8 cellular contexts compared by ENCODE assay signal in genomic region chr15:63372018-63372705, GRCh38. TPM values are rescaled to one million over a fixed set of nuclear protein-coding genes. Genes with fewer than 3 reads are reported as not detected.
DNase-seq lines count a peak whose midpoint lies in the region; ATAC-seq, FAIRE-seq and TF ChIP-seq lines count a peak whose summit lies in the region.

No MANE protein-coding gene starts in this region.

- H3K27ac Mint-ChIP-seq in activated T-cell treated with anti-CD3 and anti-CD28 coated beads, Interleukin-2, amount 50 U/mL, for 72 hours = peak overlapping the region; percentile 77

- DNase-seq in activated naive CD4-positive, alpha-beta T cell treated with Interleukin-2 at 50 U/mL for 16 hours = peak; percentile 9
- DNase-seq in activated naive CD4-positive, alpha-beta T cell treated with anti-CD3 and anti-CD28 coated beads, Interleukin-2, amount 50 U/mL, for 16 hours = no peak
- DNase-seq in activated T-cell treated with anti-CD3 and anti-CD28 coated beads, Interleukin-2, amount 50 U/mL, for 72 hours = peak; percentile 48 to 56
- peak; percentile 91 for DNase-seq in keratinocyte (ENCODE audit: low read depth, low spot score)

- peak overlapping the region; percentile 96 for H3K27ac ChIP-seq in keratinocyte (ENCODE audit: control insufficient read depth, insufficient read depth, low read length)
- peak overlapping the region; percentile 57 for H3K27ac ChIP-seq in temporal lobe (ENCODE audit: low read depth, low read length)

- H3K4me2 ChIP-seq in keratinocyte (ENCODE audit: control insufficient read depth, extremely low read depth, insufficient read depth, low read depth, low read length) = peak overlapping the region; percentile 80

- H3K4me3 Mint-ChIP-seq in activated T-cell treated with anti-CD3 and anti-CD28 coated beads, Interleukin-2, amount 50 U/mL, for 72 hours = peak overlapping the region; percentile 43 to 67

- H3K9me3 ChIP-seq in keratinocyte (ENCODE audit: control insufficient read depth, low read depth, low read length) = no peaks in the 10 kb centered on the region

- H3K4me1 Mint-ChIP-seq in activated T-cell treated with anti-CD3 and anti-CD28 coated beads, Interleukin-2, amount 50 U/mL, for 72 hours (ENCODE audit: low read depth) = peaks cover 63% of the 10 kb centered on the region

- H3K79me2 ChIP-seq in keratinocyte (ENCODE audit: control insufficient read depth, insufficient read depth, low read length) = peaks cover 15% of the 10 kb centered on the region

- no peaks in the 10 kb centered on the region for H4K20me1 ChIP-seq in keratinocyte (ENCODE audit: control insufficient read depth, extremely low read depth, insufficient read depth, low read length)

- peak overlapping the region; percentile 80 for H3K9ac ChIP-seq in keratinocyte (ENCODE audit: control insufficient read depth, extremely low read depth, insufficient read depth, low read length)

- peaks cover 86% of the 10 kb centered on the region for H3K4me1 ChIP-seq in keratinocyte (ENCODE audit: control insufficient read depth, extremely low read depth, insufficient read depth, low read length)

- no peaks in the 10 kb centered on the region for H3K27me3 ChIP-seq in keratinocyte (ENCODE audit: control insufficient read depth, extremely low read depth, insufficient read depth, low read length)

- no peaks in the 10 kb centered on the region for H3K36me3 Mint-ChIP-seq in activated T-cell treated with anti-CD3 and anti-CD28 coated beads, Interleukin-2, amount 50 U/mL, for 72 hours (ENCODE audit: insufficient read depth in 2 of 2)

- no peaks in the 10 kb centered on the region for H3K9me1 ChIP-seq in keratinocyte (ENCODE audit: control insufficient read depth, extremely low read depth, insufficient read depth, low read length)

- H2AFZ ChIP-seq in keratinocyte (ENCODE audit: control insufficient read depth, low read length) = peak overlapping the region; percentile 73

- peaks cover 13 to 24% of the 10 kb centered on the region in 2 experiments for H3K36me3 ChIP-seq in keratinocyte (ENCODE audit: control insufficient read depth in 2 of 2, extremely low read depth in 1 of 2, insufficient read depth in 2 of 2, low read length in 2 of 2)

- H3K9me3 Mint-ChIP-seq in activated T-cell treated with anti-CD3 and anti-CD28 coated beads, Interleukin-2, amount 50 U/mL, for 72 hours = no peaks in the 10 kb centered on the region

- FAIRE-seq in keratinocyte (lab: Jason Lieb, UNC) = peak; percentile 96

- peaks cover 3% of the 10 kb centered on the region for H3K27me3 Mint-ChIP-seq in activated T-cell treated with anti-CD3 and anti-CD28 coated beads, Interleukin-2, amount 50 U/mL, for 72 hours (ENCODE audit: low read depth)

- peak overlapping the region in 1 of 3 experiments; percentile 36 for H3K4me3 ChIP-seq in keratinocyte (ENCODE audit: control insufficient read depth in 2 of 3, extremely low read depth in 1 of 3, insufficient read depth in 2 of 3, low read depth in 1 of 3, low read length in 3 of 3)

- dilution Hi-C loops in keratinocyte (cut with MboI; ENCODE audit: extremely low pct_ligation_motif_present, low sequenced_read_pairs) = no loop called here

- peak; percentile 64 to 65 for ATAC-seq in activated T-cell treated with anti-CD3 and anti-CD28 coated beads, Interleukin-2, amount 50 U/mL, for 72 hours (replicated peaks in 1 of 2)
- no peak for ATAC-seq in GM18907 (IDR thresholded peaks at IDR 0.05; ENCODE audit: unreplicated experiment)
- no peak for ATAC-seq in GM19023 (IDR thresholded peaks at IDR 0.05; ENCODE audit: unreplicated experiment)
- ATAC-seq in HG02970 (IDR thresholded peaks at IDR 0.05; ENCODE audit: low FRiP score, unreplicated experiment) = no peak

- peak in 1 of 3 experiments; percentile 0 for TF ChIP-seq CTCF in keratinocyte (optimal IDR thresholded peaks at IDR 0.05 in 1 of 3, IDR thresholded peaks at IDR 0.05 in 1 of 3, conservative IDR thresholded peaks at IDR 0.05 in 1 of 3; ENCODE audit: extremely low read depth in 1 of 3, insufficient read depth in 2 of 3, low read length in 3 of 3)

RNA-seq across cellular contexts. Expression of gene CA12, which starts 9.5 kb away (rescaled TPM):
- 1 to 10 TPM in 1 of 2 donors, under 1 TPM in 1; 0.55 to 2.4 TPM for total RNA-seq in activated T-cell treated with anti-CD3 and anti-CD28 coated beads, Interleukin-2, amount 50 U/mL, for 72 hours
- 101 to 220 TPM (median 158 TPM) in 3 replicates for polyA plus RNA-seq in keratinocyte
- 45.2 TPM for polyA plus RNA-seq in keratinocyte (2011; ENCODE audit: low read depth)
- 52.6 and 62.1 TPM in 2 replicates for polyA plus RNA-seq in keratinocyte (2011; cell fraction: cytosol; rRNA removed)
- 202 and 203 TPM in 2 replicates for polyA plus RNA-seq in keratinocyte (2011; cell fraction: nucleus; rRNA removed)
- 78.2 and 80.9 TPM in 2 replicates for polyA plus RNA-seq in keratinocyte (2012; ENCODE audit: low replicate concordance)
- 71.9 to 160 TPM (median 122 TPM) in 3 replicates for polyA minus RNA-seq in keratinocyte
- polyA minus RNA-seq in keratinocyte (2011; cell fraction: cytosol; rRNA and poly(A)+ RNA removed) = 91.3 TPM
- polyA minus RNA-seq in keratinocyte (2011; cell fraction: nucleus; rRNA and poly(A)+ RNA removed) = 234 and 311 TPM in 2 replicates
- total RNA-seq in temporal lobe = 10.3 TPM

Comparison
In these comparisons a context has a peak if more than half of its experiments do, and no peak if none do; other contexts are left out.
1. ATAC-seq: peak in activated T-cell treated with anti-CD3 and anti-CD28 coated beads, Interleukin-2, amount 50 U/mL, for 72 hours (2 of 2); none in GM18907 (single experiment), GM19023 (single experiment) and HG02970 (single experiment).